Comparison of ENCODE assay signal across 13 cellular contexts in genomic region chr2:31950946-31951562, GRCh38.
"Had no signal": no experiment of that assay in that cellular context is flagged by ENCODE, and none has a peak within 500 bp of the region (broad histone marks: within the 10 kb centered on the region; RNA-seq: fewer than 3 reads in every experiment).

No MANE protein-coding gene starts in this region.

- H3K27me3 Mint-ChIP-seq: activated naive CD8-positive, alpha-beta T cell treated with anti-CD3 and anti-CD28 coated beads, Interleukin-2, amount 10 ng/mL, durations not matched to agents 7 days and 5 days had no signal

- H3K27me3 ChIP-seq: dorsolateral prefrontal cortex, tibial nerve had no signal

- H3K9me3 ChIP-seq: psoas muscle, tibial nerve had no signal

- H3K36me3 ChIP-seq: tibial nerve had no signal

- H3K9me3 Mint-ChIP-seq: activated naive CD8-positive, alpha-beta T cell treated with anti-CD3 and anti-CD28 coated beads, Interleukin-2, amount 10 ng/mL, durations not matched to agents 7 days and 5 days; activated T-helper 1 cell treated with anti-CD3 and anti-CD28 coated beads, Interleukin-12 subunit alpha, Interleukin-12 subunit beta, Interleukin-2, Interleukin-4 antibody, amounts not matched to agents 30 ng/mL and 10 ng/mL and 1 ng/mL, durations not matched to agents 14 hours and 24 hours and 36 hours; T-helper 2 cell treated with Interferon-gamma antibody and Interleukin-4, amounts not matched to agents 5 μg/mL and 100 μg/mL, for 36 hours had no signal

- DNase-seq: activated CD4-positive, alpha-beta T cell treated with anti-CD3 and anti-CD28 coated beads for 4 hours; activated naive CD8-positive, alpha-beta T cell treated with anti-CD3 and anti-CD28 coated beads, Interleukin-2, amount 10 ng/mL, durations not matched to agents 7 days and 5 days; aorta; dorsolateral prefrontal cortex; hypothalamus; psoas muscle; SIG-M5; stimulated activated CD4-positive, alpha-beta T cell treated with anti-CD3 and anti-CD28 coated beads, Interleukin-2, amount 100 ng/mL, for 48 hours had no signal

- H3K4me3 ChIP-seq: dorsolateral prefrontal cortex, psoas muscle, tibial nerve had no signal

- H3K4me1 ChIP-seq: tibial nerve had no signal

- H3K27ac ChIP-seq: dorsolateral prefrontal cortex, psoas muscle, tibial nerve had no signal

- FAIRE-seq: bronchial epithelial cell had no signal

- H3K4me3 Mint-ChIP-seq: activated naive CD8-positive, alpha-beta T cell treated with anti-CD3 and anti-CD28 coated beads, Interleukin-2, amount 10 ng/mL, durations not matched to agents 7 days and 5 days; activated T-helper 1 cell treated with anti-CD3 and anti-CD28 coated beads, Interleukin-12 subunit alpha, Interleukin-12 subunit beta, Interleukin-2, Interleukin-4 antibody, amounts not matched to agents 30 ng/mL and 10 ng/mL and 1 ng/mL, durations not matched to agents 14 hours and 24 hours and 36 hours; T-helper 2 cell treated with Interferon-gamma antibody and Interleukin-4, amounts not matched to agents 5 μg/mL and 100 μg/mL, for 36 hours had no signal

- ATAC-seq: sciatic nerve had no signal

- H3K27ac Mint-ChIP-seq: activated naive CD8-positive, alpha-beta T cell treated with anti-CD3 and anti-CD28 coated beads, Interleukin-2, amount 10 ng/mL, durations not matched to agents 7 days and 5 days; activated T-helper 1 cell treated with anti-CD3 and anti-CD28 coated beads, Interleukin-12 subunit alpha, Interleukin-12 subunit beta, Interleukin-2, Interleukin-4 antibody, amounts not matched to agents 30 ng/mL and 10 ng/mL and 1 ng/mL, durations not matched to agents 14 hours and 24 hours and 36 hours; T-helper 2 cell treated with Interferon-gamma antibody and Interleukin-4, amounts not matched to agents 5 μg/mL and 100 μg/mL, for 36 hours had no signal
